ENCODE assay signal across 26 cellular contexts in the genomic region with DNA sequence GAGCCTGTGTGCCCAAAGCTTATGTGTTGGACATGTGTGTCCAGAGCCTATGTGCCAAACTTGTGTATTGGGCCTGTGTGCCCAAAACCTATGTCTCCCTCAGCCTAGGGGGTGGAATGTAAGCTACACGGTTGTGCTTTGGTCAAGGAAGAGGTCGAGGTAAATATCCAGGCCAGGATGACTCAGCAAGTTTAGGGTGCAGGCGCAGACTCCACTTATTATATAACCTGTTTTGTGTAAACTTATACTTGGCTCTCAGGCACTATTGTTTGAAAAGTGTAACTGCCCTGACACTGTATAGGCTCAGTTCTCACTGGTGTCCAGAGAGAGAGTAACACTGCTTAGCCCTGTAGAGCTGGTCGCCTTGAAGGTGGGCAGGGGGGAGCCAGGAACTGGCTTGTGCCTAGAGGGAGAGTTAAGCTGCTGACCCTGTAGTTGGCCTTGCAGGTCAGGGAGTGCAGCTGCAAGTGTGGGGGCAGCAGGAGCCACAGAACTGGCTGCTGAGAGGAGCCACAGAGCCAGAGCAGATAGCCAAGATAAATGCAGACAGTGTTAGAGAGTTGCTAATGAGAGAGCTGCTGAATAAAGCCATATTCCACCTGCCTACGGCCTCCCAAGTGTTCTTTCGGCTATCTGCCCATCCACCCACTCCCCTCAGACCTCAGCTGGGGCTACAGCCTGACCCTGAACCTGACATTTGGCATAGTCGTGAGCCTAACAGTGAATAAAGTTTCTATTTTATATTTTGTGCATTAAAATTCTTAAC.
A peak's percentile ranks its signal among the peaks of the same experiment; 100 is the strongest.
DNase-seq lines count a peak whose midpoint lies in the region; ATAC-seq, FAIRE-seq and TF ChIP-seq lines count a peak whose summit lies in the region.
"Had no signal": no experiment of that assay in that cellular context is flagged by ENCODE, and none has a peak within 500 bp of the region (broad histone marks: within the 10 kb centered on the region; RNA-seq: fewer than 3 reads in every experiment).

No MANE protein-coding gene starts in this region.

- CTCF ChIA-PET in IMR-90 (lab: Yijun Ruan, JAX), result no interaction called here

- peak overlapping the region; percentile 21; the same call in 1 of the 2 replicates for H4K5ac ChIP-seq in IMR-90 (ENCODE audit: low read depth, low read length)

- H3K9me3 Mint-ChIP-seq in astrocyte (ENCODE audit: unreplicated experiment), result peaks cover 2% of the 10 kb centered on the region

- no peaks in the 10 kb centered on the region for H3K79me1 ChIP-seq in IMR-90 (ENCODE audit: low read depth in 1 of 2, low read length in 2 of 2)

- intact Hi-C loops in IMR-90 (cut with micrococcal nuclease) (no loop called here), kidney (cut with DNase I) (no loop called here), esophagus muscularis mucosa (cut with DNase I) (no loop called here)

- H4K91ac ChIP-seq in IMR-90 (ENCODE audit: insufficient read depth, low read depth, low read length), result peak overlapping the region; percentile 43; the same call in 1 of the 2 replicates

- FAIRE-seq in astrocyte (lab: Jason Lieb, UNC) (no peak), kidney (lab: Jason Lieb, UNC) (no peak), GM12891 (lab: Jason Lieb, UNC) (no peak)
- FAIRE-seq: endometrium, G401.6 had no signal

- H3K56ac ChIP-seq in IMR-90 (ENCODE audit: extremely low read depth, insufficient read depth, low read length), result no peak overlapping the region

- ATAC-seq in DND-41 (ENCODE audit: insufficient read depth, low read depth) (no peak), IMR-90 (ENCODE audit: low read depth) (no peak), HG02642 (IDR thresholded peaks at IDR 0.05; ENCODE audit: poor library complexity, unreplicated experiment) (no peak)
- ATAC-seq: activated T-cell treated with anti-CD3 and anti-CD28 coated beads, Interleukin-2, amount 50 U/mL, for 72 hours; Panc1 had no signal

- no peak overlapping the region for H2AK9ac ChIP-seq in IMR-90 (replicated peaks; ENCODE audit: low read depth, low read length, poor library complexity)

- peak overlapping the region; percentile 66; the same call in 1 of the 3 replicates for H2BK15ac ChIP-seq in IMR-90 (ENCODE audit: low read depth, low read length)

- no peak for TF ChIP-seq CTCF in DND-41 (IDR thresholded peaks at IDR 0.05; ENCODE audit: borderline replicate concordance, extremely low read depth, low read length, poor library complexity, severe bottlenecking)
- no peak for TF ChIP-seq CTCF in IMR-90 (conservative IDR thresholded peaks at IDR 0.05; ENCODE audit: low read depth, low read length)
- no peak for TF ChIP-seq CTCF in astrocyte (IDR thresholded peaks at IDR 0.05; ENCODE audit: insufficient read depth, low read depth, low read length)
- TF ChIP-seq CTCF in kidney (IDR thresholded peaks at IDR 0.05; ENCODE audit: borderline replicate concordance, extremely low read depth, insufficient read depth), result no peak
- no peak for TF ChIP-seq CTCF in esophagus muscularis mucosa (IDR thresholded peaks at IDR 0.05)

- H3K4ac ChIP-seq in IMR-90 (ENCODE audit: low read depth, low read length), result peak overlapping the region; percentile 59

- peak overlapping the region; percentile 78 for H2AK5ac ChIP-seq in IMR-90 (ENCODE audit: low read depth, low read length)

- H2BK20ac ChIP-seq in IMR-90 (ENCODE audit: low read depth, low read length), result peak overlapping the region; percentile 31; the same call in 1 of the 2 replicates

- TF ChIP-seq POLR2A in IMR-90 (IDR thresholded peaks at IDR 0.05; ENCODE audit: low read depth, low read length), result no peak
- no peak for TF ChIP-seq POLR2A in esophagus muscularis mucosa (IDR thresholded peaks at IDR 0.05; ENCODE audit: low read depth)
- no peak for TF ChIP-seq POLR2A in GM12891 (IDR thresholded peaks at IDR 0.05; ENCODE audit: low read depth, low read length)

- peak overlapping the region; percentile 37; the same call in 1 of the 2 replicates for H3K18ac ChIP-seq in IMR-90 (ENCODE audit: low read depth, low read length)

- H2BK5ac ChIP-seq in IMR-90 (ENCODE audit: low read depth, low read length, poor library complexity, severe bottlenecking), result peak overlapping the region; percentile 54

- H3K23ac ChIP-seq in IMR-90 (ENCODE audit: low read depth, low read length), result peak overlapping the region; percentile 48; the same call in 1 of the 2 replicates

- POLR2A ChIA-PET in IMR-90 (lab: Charles Lee; ENCODE audit: unreplicated experiment), result no interaction called here

- H3K9ac ChIP-seq in DND-41 (ENCODE audit: low read depth, low read length), result no peak overlapping the region
- H3K9ac ChIP-seq in IMR-90 (ENCODE audit: low read depth, low read length), result no peak overlapping the region
- no peak overlapping the region for H3K9ac ChIP-seq in astrocyte (ENCODE audit: low read length)
- no peak overlapping the region for H3K9ac ChIP-seq in kidney (ENCODE audit: low read length in 2 of 2)

- H3K27ac ChIP-seq in DND-41 (ENCODE audit: low read length), result no peak overlapping the region
- H3K27ac ChIP-seq in IMR-90 (ENCODE audit: insufficient read depth, low read length), result no peak overlapping the region
- H3K27ac ChIP-seq in astrocyte (ENCODE audit: low read depth, low read length), result peak overlapping the region; percentile 32
- no peak overlapping the region for H3K27ac ChIP-seq in kidney (ENCODE audit: low read depth in 2 of 2, low read length in 2 of 2)
- H3K27ac ChIP-seq in esophagus muscularis mucosa (replicated peaks in 1 of 4), result no peak overlapping the region
- H3K27ac ChIP-seq: hepatocyte, ovary, right lobe of liver, SK-N-MC, transverse colon had no signal

- H2BK120ac ChIP-seq in IMR-90 (ENCODE audit: low read depth, low read length), result peak overlapping the region; percentile 58

- H3K27me3 ChIP-seq in DND-41 (ENCODE audit: insufficient read depth, low read length, poor library complexity), result no peaks in the 10 kb centered on the region
- H3K27me3 ChIP-seq in IMR-90 (ENCODE audit: control insufficient read depth, insufficient read depth, low read length), result no peaks in the 10 kb centered on the region
- H3K27me3 ChIP-seq in astrocyte (ENCODE audit: insufficient read depth, low read length), result no peaks in the 10 kb centered on the region
- H3K27me3 ChIP-seq in esophagus muscularis mucosa, result no peaks in the 10 kb centered on the region
- H3K27me3 ChIP-seq: hepatocyte, ovary, right lobe of liver, transverse colon had no signal

- no peaks in the 10 kb centered on the region for H4K20me1 ChIP-seq in DND-41 (ENCODE audit: insufficient read depth, low read length)
- H4K20me1 ChIP-seq in IMR-90 (ENCODE audit: insufficient read depth, low read length), result no peaks in the 10 kb centered on the region
- no peaks in the 10 kb centered on the region for H4K20me1 ChIP-seq in astrocyte (ENCODE audit: insufficient read depth, low read length)

- peak overlapping the region in 1 of 2 experiments; percentile 14; a peak in 1 of 4 replicates for H3K4me3 ChIP-seq in DND-41 (ENCODE audit: low read depth in 1 of 2, low read length in 2 of 2)
- H3K4me3 ChIP-seq in IMR-90 (ENCODE audit: insufficient read depth, low read depth, low read length), result no peak overlapping the region
- H3K4me3 ChIP-seq in astrocyte (ENCODE audit: insufficient read depth, low read depth, low read length), result no peak overlapping the region
- no peak overlapping the region for H3K4me3 ChIP-seq in kidney (ENCODE audit: low read length in 2 of 2)
- H3K4me3 ChIP-seq in esophagus muscularis mucosa, result no peak overlapping the region
- H3K4me3 ChIP-seq: hepatocyte, ovary, right lobe of liver, SK-N-MC, transverse colon had no signal

- peaks cover 16% of the 10 kb centered on the region for H3K4me1 Mint-ChIP-seq in astrocyte (ENCODE audit: low read depth, unreplicated experiment)
- H3K4me1 Mint-ChIP-seq: activated naive CD8-positive, alpha-beta T cell treated with anti-CD3 and anti-CD28 coated beads for 36 hours; naive B cell had no signal

- no TSS peak for BruUV-seq in IMR-90 (replicated peaks; lab: Mats Ljungman, UMichigan)

- peak overlapping the region; percentile 31 for H3K27ac Mint-ChIP-seq in astrocyte (ENCODE audit: unreplicated experiment)
- H3K27ac Mint-ChIP-seq: activated naive CD8-positive, alpha-beta T cell treated with anti-CD3 and anti-CD28 coated beads for 36 hours; activated T-cell treated with anti-CD3 and anti-CD28 coated beads, Interleukin-2, amount 50 U/mL, for 72 hours had no signal

- H3K79me2 ChIP-seq in DND-41 (ENCODE audit: insufficient read depth, low read length) (no peaks in the 10 kb centered on the region), astrocyte (ENCODE audit: insufficient read depth, low read length) (no peaks in the 10 kb centered on the region)
- H3K79me2 ChIP-seq: hepatocyte had no signal

- DNase-seq in DND-41, result peak; percentile 47
- no peak for DNase-seq in IMR-90
- peak; percentile 43 for DNase-seq in astrocyte (ENCODE audit: low read depth)
- DNase-seq in kidney, result peak; percentile 39
- no peak for DNase-seq in NCI-H510A (lab: John Stamatoyannopoulos, UW)
- DNase-seq in esophagus muscularis mucosa (ENCODE audit: extremely low spot score), result no peak
- DNase-seq in GM12891 (ENCODE audit: insufficient read length, low spot score), result no peak
- DNase-seq: activated CD4-positive, alpha-beta T cell treated with anti-CD3 and anti-CD28 coated beads for 1 hour; activated naive CD8-positive, alpha-beta T cell treated with anti-CD3 and anti-CD28 coated beads for 36 hours; activated T-cell treated with anti-CD3 and anti-CD28 coated beads, Interleukin-2, amount 50 U/mL, for 72 hours; AML-193; cortex of kidney; kidney glomerular epithelial cell; MV-4-11; naive B cell; ovary; right lobe of liver; stimulated activated naive CD4-positive, alpha-beta T cell treated with Interleukin-2 at 50 U/mL for 16 hours; T1000; transverse colon had no signal

- H2AFZ ChIP-seq in DND-41 (ENCODE audit: low read depth, low read length) (no peak overlapping the region), IMR-90 (replicated peaks; ENCODE audit: low read length, poor library complexity) (peak overlapping the region; percentile 74), astrocyte (ENCODE audit: low read depth, low read length) (peak overlapping the region; percentile 49)
- H2AFZ ChIP-seq: hepatocyte had no signal

- no peak for TF ChIP-seq EP300 in esophagus muscularis mucosa (IDR thresholded peaks at IDR 0.05)

- H3K9me1 ChIP-seq in IMR-90 (ENCODE audit: insufficient read depth, low read length), result peaks cover 4% of the 10 kb centered on the region; the same call in 1 of the 2 replicates

- H3K36me3 ChIP-seq in DND-41 (ENCODE audit: insufficient read depth, low read length), result no peaks in the 10 kb centered on the region; the same call in 1 of the 2 replicates
- H3K36me3 ChIP-seq in IMR-90 (ENCODE audit: control insufficient read depth, insufficient read depth, low read length), result no peaks in the 10 kb centered on the region
- no peaks in the 10 kb centered on the region for H3K36me3 ChIP-seq in astrocyte (ENCODE audit: insufficient read depth, low read length)
- H3K36me3 ChIP-seq in kidney (ENCODE audit: control insufficient read depth in 1 of 2, insufficient read depth in 2 of 2, low read length in 2 of 2), result no peaks in the 10 kb centered on the region
- no peaks in the 10 kb centered on the region for H3K36me3 ChIP-seq in esophagus muscularis mucosa
- H3K36me3 ChIP-seq: ovary, right lobe of liver, transverse colon had no signal

- peak overlapping the region; percentile 10 to 65; a peak in 2 of 4 replicates for H4K8ac ChIP-seq in IMR-90 (ENCODE audit: low read depth in 2 of 2, low read length in 2 of 2)

- TF ChIP-seq RAD21 in IMR-90 (IDR thresholded peaks at IDR 0.05; ENCODE audit: low read length), result no peak

- in situ Hi-C loops in IMR-90 (cut with MboI; ENCODE audit: low sequenced_read_pairs), result no loop called here

- no peaks in the 10 kb centered on the region for H3K36me3 Mint-ChIP-seq in astrocyte (ENCODE audit: low read depth, unreplicated experiment)
- H3K36me3 Mint-ChIP-seq: activated naive CD8-positive, alpha-beta T cell treated with anti-CD3 and anti-CD28 coated beads for 36 hours had no signal

- no peaks in the 10 kb centered on the region for H3K27me3 Mint-ChIP-seq in astrocyte (ENCODE audit: low read depth, unreplicated experiment)
- H3K27me3 Mint-ChIP-seq: activated naive CD8-positive, alpha-beta T cell treated with anti-CD3 and anti-CD28 coated beads for 36 hours; naive B cell had no signal

- dilution Hi-C loops in IMR-90 (cut with HindIII; ENCODE audit: low sequenced_read_pairs, unreplicated experiment), result no loop called here

- WGBS in IMR-90 (ENCODE audit: extremely low coverage in 2 of 2, insufficient read length in 1 of 2), 2 experiments, result 57% methylated on average over 1 of the region's 7 CpGs; no CpG with 5 or more reads in 1 of the 2 experiments
- WGBS in esophagus muscularis mucosa, result 70% methylated on average over 4 of the region's 7 CpGs

- H3K9me3 ChIP-seq in DND-41 (ENCODE audit: insufficient read depth, low read length, severe bottlenecking) (peaks cover 18% of the 10 kb centered on the region), IMR-90 (ENCODE audit: control insufficient read depth, insufficient read depth, low read length) (no peaks in the 10 kb centered on the region; the same call in 1 of the 2 replicates), astrocyte (ENCODE audit: insufficient read depth, low read depth, low read length) (peaks cover 4% of the 10 kb centered on the region), kidney (ENCODE audit: control insufficient read depth in 1 of 2, low read length in 2 of 2) (peaks cover 0 to 8% of the 10 kb centered on the region in 2 donors), esophagus muscularis mucosa (no peaks in the 10 kb centered on the region)
- H3K9me3 ChIP-seq: ovary, right lobe of liver, transverse colon had no signal

- no peak overlapping the region for H3K4me3 Mint-ChIP-seq in astrocyte (ENCODE audit: unreplicated experiment)
- H3K4me3 Mint-ChIP-seq: activated naive CD8-positive, alpha-beta T cell treated with anti-CD3 and anti-CD28 coated beads for 36 hours; activated T-cell treated with anti-CD3 and anti-CD28 coated beads, Interleukin-2, amount 50 U/mL, for 72 hours; naive B cell had no signal

- H3K14ac ChIP-seq in IMR-90 (replicated peaks; ENCODE audit: low read depth, low read length), result peak overlapping the region; percentile 82

- H3K4me2 ChIP-seq in DND-41 (ENCODE audit: insufficient read depth, low read length) (no peak overlapping the region), IMR-90 (ENCODE audit: low read depth, low read length) (no peak overlapping the region), astrocyte (ENCODE audit: low read length) (peak overlapping the region; percentile 12)
- H3K4me2 ChIP-seq: hepatocyte had no signal

- H3K4me1 ChIP-seq in DND-41 (ENCODE audit: insufficient read depth, low read length) (no peaks in the 10 kb centered on the region), IMR-90 (ENCODE audit: control insufficient read depth, insufficient read depth, low read length) (peaks cover 4% of the 10 kb centered on the region), astrocyte (ENCODE audit: insufficient read depth, low read length) (peaks cover 13% of the 10 kb centered on the region), kidney (ENCODE audit: control insufficient read depth in 1 of 2, insufficient read depth in 1 of 2, low read depth in 1 of 2, low read length in 2 of 2) (no peaks in the 10 kb centered on the region), esophagus muscularis mucosa (no peaks in the 10 kb centered on the region)
- H3K4me1 ChIP-seq: right lobe of liver, transverse colon had no signal

Comparison
In these comparisons a context has a peak if more than half of its experiments do, and no peak if none do; other contexts are left out.
1. DNase-seq: peak in DND-41 (single experiment), astrocyte (single experiment) and kidney (single experiment); none in IMR-90 (single experiment), NCI-H510A (single experiment), esophagus muscularis mucosa (single experiment) and GM12891 (single experiment).